Comparison of ENCODE assay signal across 8 cellular contexts in genomic region chr1:113874017-113874879, GRCh38. TPM values are rescaled to one million over a fixed set of nuclear protein-coding genes. Genes with fewer than 3 reads are reported as not detected.
A peak's percentile ranks its signal among the peaks of the same experiment; 100 is the strongest.
DNase-seq lines count a peak whose midpoint lies in the region; ATAC-seq, FAIRE-seq and TF ChIP-seq lines count a peak whose summit lies in the region.

No MANE protein-coding gene starts in this region.

- TF ChIP-seq CTCF in endothelial cell of umbilical vein (IDR thresholded peaks at IDR 0.05; ENCODE audit: extremely low read depth in 1 of 2, insufficient read depth in 1 of 2, low read depth in 1 of 2, low read length in 2 of 2) = peak; percentile 11 to 18
- TF ChIP-seq CTCF in adrenal gland (IDR thresholded peaks at IDR 0.05) = no peak

- H3K4me1 ChIP-seq in endothelial cell of umbilical vein (ENCODE audit: control insufficient read depth, extremely low read depth, insufficient read depth, low read length) (peaks cover 24% of the 10 kb centered on the region), adrenal gland (replicated peaks in 1 of 2) (no peaks in the 10 kb centered on the region)

- peak overlapping the region; percentile 24 for H2AFZ ChIP-seq in endothelial cell of umbilical vein (ENCODE audit: low read depth, low read length)

- peak; percentile 54 for FAIRE-seq in endothelial cell of umbilical vein (lab: Jason Lieb, UNC)

- H3K9me3 ChIP-seq in endothelial cell of umbilical vein (replicated peaks; ENCODE audit: control insufficient read depth, insufficient read depth, low read length) (no peaks in the 10 kb centered on the region), adrenal gland (replicated peaks in 1 of 3) (no peaks in the 10 kb centered on the region)

- H3K27me3 ChIP-seq in endothelial cell of umbilical vein (ENCODE audit: control insufficient read depth in 2 of 2, insufficient read depth in 2 of 2, low read length in 2 of 2) (no peaks in the 10 kb centered on the region), adrenal gland (no peaks in the 10 kb centered on the region)

- POLR2A ChIA-PET in HEK293T (lab: Yijun Ruan, JAX) = interaction anchor here (0.6 kb wide), 1 partner anchor 15 kb away, joined by 4 read pairs; no protein-coding TSS in a partner anchor
- POLR2A ChIA-PET in endothelial cell of umbilical vein (lab: Charles Lee) = interaction anchor here (1.0 kb wide), 1 partner anchor 29 kb away, joined by 3 read pairs; no protein-coding TSS in a partner anchor

- CTCF ChIA-PET in HEK293T (lab: Yijun Ruan, JAX) (interaction anchor here (0.6 kb wide), 2 partner anchors 18 to 572 kb away, joined by 3 read pairs; no protein-coding TSS in a partner anchor), endothelial cell of umbilical vein (lab: Charles Lee) (interaction anchor here (1.1 kb wide), 1 partner anchor 14 kb away, joined by 3 read pairs; no protein-coding TSS in a partner anchor)

- no peaks in the 10 kb centered on the region for H3K79me2 ChIP-seq in endothelial cell of umbilical vein (ENCODE audit: control insufficient read depth, insufficient read depth, low read length)

- H3K4me2 ChIP-seq in endothelial cell of umbilical vein (ENCODE audit: insufficient read depth, low read length) = peak overlapping the region; percentile 39

- BruUV-seq in endothelial cell of umbilical vein (replicated peaks; lab: Mats Ljungman, UMichigan) = no TSS peak

- WGBS in adrenal gland, 4 donors = 35 to 59% (median 52%) methylated on average over 1 of the region's 1 CpG

- H3K9ac ChIP-seq in endothelial cell of umbilical vein (replicated peaks; ENCODE audit: extremely low read depth, insufficient read depth, low read length) = no peak overlapping the region

- no peaks in the 10 kb centered on the region for H3K9me1 ChIP-seq in endothelial cell of umbilical vein (replicated peaks; ENCODE audit: control insufficient read depth, extremely low read depth, insufficient read depth, low read length)

- H3K36me3 ChIP-seq in endothelial cell of umbilical vein (ENCODE audit: control insufficient read depth in 2 of 2, extremely low read depth in 1 of 2, insufficient read depth in 2 of 2, low read length in 2 of 2) = no peaks in the 10 kb centered on the region
- no peaks in the 10 kb centered on the region for H3K36me3 ChIP-seq in adrenal gland (replicated peaks in 1 of 2)

- dilution Hi-C loops in endothelial cell of umbilical vein (cut with MboI; ENCODE audit: extremely low pct_ligation_motif_present, low sequenced_read_pairs) = no loop called here

- intact Hi-C loops in endothelial cell of umbilical vein (cut with micrococcal nuclease) (no loop called here), adrenal gland (cut with DNase I) (no loop called here)

- DNase-seq in GF-D8 (lab: John Stamatoyannopoulos, UW) (peak; percentile 49), HEK293T (ENCODE audit: extremely low spot score) (peak; percentile 45), RKO (ENCODE audit: low spot score) (peak; percentile 46), endothelial cell of umbilical vein (ENCODE audit: low read depth, low spot score) (peak; percentile 32), NCI-H2081 (lab: John Stamatoyannopoulos, UW) (no peak), adrenal gland (no peak), amniotic stem cell (lab: John Stamatoyannopoulos, UW) (no peak)

- no peaks in the 10 kb centered on the region for H4K20me1 ChIP-seq in endothelial cell of umbilical vein (replicated peaks; ENCODE audit: control insufficient read depth, extremely low read depth, insufficient read depth, low read length)

- no peak for ATAC-seq in GM18511 (IDR thresholded peaks at IDR 0.05; ENCODE audit: unreplicated experiment)

- H3K27ac ChIP-seq in endothelial cell of umbilical vein (ENCODE audit: insufficient read depth, low read depth, low read length) = peak overlapping the region; percentile 18
- no peak overlapping the region for H3K27ac ChIP-seq in adrenal gland

- TF ChIP-seq POLR2A in endothelial cell of umbilical vein (IDR thresholded peaks at IDR 0.05; ENCODE audit: low read depth, low read length) (no peak), adrenal gland (IDR thresholded peaks at IDR 0.05) (no peak)

- H3K4me3 ChIP-seq in endothelial cell of umbilical vein (replicated peaks in 1 of 3; ENCODE audit: insufficient read depth in 1 of 3, low read depth in 1 of 3, low read length in 3 of 3) = no peak overlapping the region
- no peak overlapping the region for H3K4me3 ChIP-seq in adrenal gland

TF ChIP-seq in HEK293T, 16 proteins besides CTCF, POLR2A, EP300 and RAD21:
- TF ChIP-seq ZNF384 (IDR thresholded peaks at IDR 0.05) = no peak
- no peak for TF ChIP-seq SUZ12 (IDR thresholded peaks at IDR 0.05)

TF ChIP-seq in endothelial cell of umbilical vein, 7 proteins besides CTCF, POLR2A, EP300 and RAD21:
- TF ChIP-seq FOS (IDR thresholded peaks at IDR 0.05; ENCODE audit: borderline replicate concordance, insufficient read depth, low read length) = peak; percentile 76
- no peak for TF ChIP-seq EZH2 (IDR thresholded peaks at IDR 0.05; ENCODE audit: borderline replicate concordance, low read depth, low read length, severe bottlenecking)
- peak; percentile 60 for TF ChIP-seq GATA2 (IDR thresholded peaks at IDR 0.05; ENCODE audit: insufficient read depth, insufficient read length, low read depth, low read length)

RNA-seq across cellular contexts. Expression of gene PTPN22, which starts 2.7 kb away (rescaled TPM):
- total RNA-seq in endothelial cell of umbilical vein (not detected in 2 replicates), adrenal gland (1 to 10 TPM; 2.1 to 6.2 (median 3.6) TPM)
- polyA plus RNA-seq in endothelial cell of umbilical vein (not detected in 2 replicates), adrenal gland (1 to 10 TPM; 1.3 to 1.6 (median 1.5) TPM)
- polyA plus RNA-seq in endothelial cell of umbilical vein (2011; cell fraction: cytosol; rRNA removed) = 0.05 and 0.08 TPM in 2 replicates
- 0.10 and 0.24 TPM in 2 replicates for polyA plus RNA-seq in endothelial cell of umbilical vein (2011; cell fraction: nucleus; rRNA removed)
- polyA plus RNA-seq in endothelial cell of umbilical vein (2012) = 3.7 and 6.4 TPM in 2 replicates
- 0.11 TPM in 1 of 2 replicates, not detected in the other for polyA minus RNA-seq in endothelial cell of umbilical vein
- polyA minus RNA-seq in endothelial cell of umbilical vein (2011; cell fraction: cytosol; rRNA and poly(A)+ RNA removed) = not detected
- polyA minus RNA-seq in endothelial cell of umbilical vein (2011; cell fraction: nucleus; rRNA and poly(A)+ RNA removed) = not detected in 2 replicates

RNA-seq across cellular contexts. Expression of gene BCL2L15, which starts 13.1 kb away (rescaled TPM):
- total RNA-seq in endothelial cell of umbilical vein = 0.29 and 1.3 TPM in 2 replicates
- 0.28 and 0.40 TPM in 2 replicates for polyA plus RNA-seq in endothelial cell of umbilical vein
- polyA plus RNA-seq in endothelial cell of umbilical vein (2011; cell fraction: cytosol; rRNA removed) = 0.06 and 0.15 TPM in 2 replicates
- 1.4 and 2.5 TPM in 2 replicates for polyA plus RNA-seq in endothelial cell of umbilical vein (2011; cell fraction: nucleus; rRNA removed)
- 0.05 TPM in 1 of 2 replicates, not detected in the other for polyA plus RNA-seq in endothelial cell of umbilical vein (2012)
- 0.22 and 0.32 TPM in 2 replicates for polyA minus RNA-seq in endothelial cell of umbilical vein
- polyA minus RNA-seq in endothelial cell of umbilical vein (2011; cell fraction: cytosol; rRNA and poly(A)+ RNA removed) = not detected
- polyA minus RNA-seq in endothelial cell of umbilical vein (2011; cell fraction: nucleus; rRNA and poly(A)+ RNA removed) = 0.67 and 1.1 TPM in 2 replicates
- 1 to 10 TPM in 2 of 8 donors, under 1 TPM in 4, not detected in 2; 0.07 to 1.3 (median 0.20) TPM for total RNA-seq in adrenal gland
- polyA plus RNA-seq in adrenal gland = under 1 TPM; 0.26 to 0.48 (median 0.34) TPM

RNA-seq across cellular contexts. Expression of gene AP4B1, which starts 30.4 kb away (rescaled TPM):
- total RNA-seq in endothelial cell of umbilical vein (29.4 and 33.0 TPM in 2 replicates), adrenal gland (10 to 100 TPM in 7 of 8 donors, 1 to 10 TPM in 1; 9.8 to 18.7 (median 13.7) TPM)
- polyA plus RNA-seq in endothelial cell of umbilical vein (15.4 and 21.9 TPM in 2 replicates), adrenal gland (10 to 100 TPM; 15.7 to 18.0 (median 16.0) TPM)
- 16.8 and 18.6 TPM in 2 replicates for polyA plus RNA-seq in endothelial cell of umbilical vein (2011; cell fraction: cytosol; rRNA removed)
- 74.4 and 112 TPM in 2 replicates for polyA plus RNA-seq in endothelial cell of umbilical vein (2011; cell fraction: nucleus; rRNA removed)
- 19.7 and 24.7 TPM in 2 replicates for polyA plus RNA-seq in endothelial cell of umbilical vein (2012)
- polyA minus RNA-seq in endothelial cell of umbilical vein = 28.1 and 34.1 TPM in 2 replicates
- 10.9 TPM for polyA minus RNA-seq in endothelial cell of umbilical vein (2011; cell fraction: cytosol; rRNA and poly(A)+ RNA removed)
- polyA minus RNA-seq in endothelial cell of umbilical vein (2011; cell fraction: nucleus; rRNA and poly(A)+ RNA removed) = 37.7 and 42.9 TPM in 2 replicates

RNA-seq across cellular contexts. Expression of gene DCLRE1B, which starts 30.9 kb away (rescaled TPM):
- total RNA-seq in endothelial cell of umbilical vein (10.7 and 10.8 TPM in 2 replicates), adrenal gland (1 to 10 TPM; 2.9 to 6.1 (median 4.5) TPM)
- polyA plus RNA-seq in endothelial cell of umbilical vein (5.6 and 6.1 TPM in 2 replicates), adrenal gland (1 to 10 TPM; 1.1 to 3.3 (median 1.4) TPM)
- 5.2 and 6.4 TPM in 2 replicates for polyA plus RNA-seq in endothelial cell of umbilical vein (2011; cell fraction: cytosol; rRNA removed)
- 2.7 and 2.8 TPM in 2 replicates for polyA plus RNA-seq in endothelial cell of umbilical vein (2011; cell fraction: nucleus; rRNA removed)
- 5.6 and 9.1 TPM in 2 replicates for polyA plus RNA-seq in endothelial cell of umbilical vein (2012)
- polyA minus RNA-seq in endothelial cell of umbilical vein = 3.9 and 5.3 TPM in 2 replicates
- polyA minus RNA-seq in endothelial cell of umbilical vein (2011; cell fraction: cytosol; rRNA and poly(A)+ RNA removed) = 9.9 TPM
- polyA minus RNA-seq in endothelial cell of umbilical vein (2011; cell fraction: nucleus; rRNA and poly(A)+ RNA removed) = 2.0 and 2.2 TPM in 2 replicates

RNA-seq across cellular contexts. Expression of gene HIPK1, which starts 54.9 kb away (rescaled TPM):
- 50.2 and 56.1 TPM in 2 replicates for total RNA-seq in endothelial cell of umbilical vein
- polyA plus RNA-seq in endothelial cell of umbilical vein = 39.3 and 41.1 TPM in 2 replicates
- polyA plus RNA-seq in endothelial cell of umbilical vein (2011; cell fraction: cytosol; rRNA removed) = 22.1 and 25.3 TPM in 2 replicates
- 41.4 and 46.4 TPM in 2 replicates for polyA plus RNA-seq in endothelial cell of umbilical vein (2011; cell fraction: nucleus; rRNA removed)
- polyA plus RNA-seq in endothelial cell of umbilical vein (2012) = 22.4 and 27.1 TPM in 2 replicates
- 145 TPM in 2 replicates for polyA minus RNA-seq in endothelial cell of umbilical vein
- polyA minus RNA-seq in endothelial cell of umbilical vein (2011; cell fraction: cytosol; rRNA and poly(A)+ RNA removed) = 75.4 TPM
- 49.0 and 78.2 TPM in 2 replicates for polyA minus RNA-seq in endothelial cell of umbilical vein (2011; cell fraction: nucleus; rRNA and poly(A)+ RNA removed)
- 100 to 1,000 TPM in 1 of 8 donors, 10 to 100 TPM in 7; 57.1 to 102 (median 75.0) TPM for total RNA-seq in adrenal gland
- 10 to 100 TPM; 13.0 to 37.2 (median 13.1) TPM for polyA plus RNA-seq in adrenal gland

Comparison
In these comparisons a context has a peak if more than half of its experiments do, and no peak if none do; other contexts are left out.
1. DNase-seq: peak in GF-D8 (single experiment), HEK293T (single experiment), RKO (single experiment) and endothelial cell of umbilical vein (single experiment); none in NCI-H2081 (0 of 2), adrenal gland (0 of 7) and amniotic stem cell (single experiment).
2. CTCF ChIP-seq: peak in endothelial cell of umbilical vein (2 of 2); none in adrenal gland (0 of 6).